8 cellular contexts compared by ENCODE assay signal in the genomic region with DNA sequence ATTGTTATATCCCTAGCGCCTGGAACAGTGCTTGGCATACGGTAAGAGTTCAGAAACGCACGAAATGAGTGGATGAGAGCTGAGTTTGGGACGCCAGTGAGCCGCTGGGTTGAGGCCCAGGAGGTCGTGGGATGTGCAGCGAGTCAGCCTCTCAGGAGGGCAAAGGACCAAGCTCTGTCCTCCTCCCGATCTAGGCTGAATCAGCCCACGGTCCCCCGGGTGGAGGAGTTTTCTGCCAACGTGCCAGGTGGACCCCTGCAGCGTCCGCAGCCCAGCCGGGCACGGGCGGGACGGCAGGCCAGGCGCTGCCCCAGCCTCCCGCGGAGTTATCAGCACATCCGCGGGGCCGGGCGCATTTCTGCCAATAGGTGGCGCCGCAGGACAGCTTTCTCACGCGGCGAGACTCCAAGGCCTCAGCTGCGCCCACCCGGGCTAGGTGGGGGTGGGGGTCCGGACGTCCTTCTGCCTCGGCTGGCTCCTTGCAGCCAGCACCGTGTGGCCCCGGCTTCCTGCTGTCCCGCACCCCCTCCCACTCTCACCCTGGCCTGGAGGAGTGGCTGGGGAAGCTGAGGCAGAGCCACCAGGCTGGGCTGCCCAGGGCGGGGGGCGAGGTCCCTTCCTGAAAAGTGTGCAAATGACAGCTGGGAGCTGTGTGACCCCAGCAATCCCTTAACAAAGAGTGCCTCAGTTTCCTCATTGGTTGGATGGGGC. TPM values are rescaled to one million over a fixed set of nuclear protein-coding genes. Genes with fewer than 3 reads are reported as not detected.
DNase-seq lines count a peak whose midpoint lies in the region; ATAC-seq and TF ChIP-seq lines count a peak whose summit lies in the region.

No MANE protein-coding gene starts in this region.

- peak overlapping the region; percentile 63 for H3K9ac ChIP-seq in mesendoderm (ENCODE audit: low read length)

- CTCF ChIA-PET in activated CD8-positive, alpha-beta T cell treated with anti-CD3 and anti-CD28 coated beads for 36 hours (lab: Charles Lee): interaction anchor here (0.6 to 6.3 kb wide), 64 partner anchors 8 to 814 kb away, joined by 3 to 94 read pairs (median 4); a partner anchor contains a TSS

- intact Hi-C loops in activated CD8-positive, alpha-beta T cell treated with anti-CD3 and anti-CD28 coated beads for 36 hours (cut with micrococcal nuclease): loop anchor here (5.0 kb wide), 2 partner anchors 37 to 378 kb away; no protein-coding TSS in a partner anchor

- ATAC-seq in activated CD8-positive, alpha-beta T cell treated with anti-CD3 and anti-CD28 coated beads for 36 hours: peak; percentile 11
- peak; percentile 12 for ATAC-seq in effector memory CD8-positive, alpha-beta T cell (replicated peaks)
- ATAC-seq in HG03378 (IDR thresholded peaks at IDR 0.05; ENCODE audit: unreplicated experiment): no peak

- H3K18ac ChIP-seq in mesendoderm (ENCODE audit: low read length): no peak overlapping the region

- H3K27me3 ChIP-seq in mesendoderm (ENCODE audit: insufficient read depth, low read length, poor library complexity): no peaks in the 10 kb centered on the region

- no peaks in the 10 kb centered on the region for H3K27me3 Mint-ChIP-seq in activated CD8-positive, alpha-beta T cell treated with anti-CD3 and anti-CD28 coated beads for 36 hours
- H3K27me3 Mint-ChIP-seq in effector memory CD8-positive, alpha-beta T cell: no peaks in the 10 kb centered on the region

- H3K36me3 Mint-ChIP-seq in activated CD8-positive, alpha-beta T cell treated with anti-CD3 and anti-CD28 coated beads for 36 hours (ENCODE audit: low read depth): peaks cover 21% of the 10 kb centered on the region
- peaks cover 22% of the 10 kb centered on the region for H3K36me3 Mint-ChIP-seq in effector memory CD8-positive, alpha-beta T cell (ENCODE audit: insufficient read depth)

- H3K4ac ChIP-seq in mesendoderm (ENCODE audit: low read depth, low read length): no peak overlapping the region

- H3K9me3 Mint-ChIP-seq in activated CD8-positive, alpha-beta T cell treated with anti-CD3 and anti-CD28 coated beads for 36 hours: no peaks in the 10 kb centered on the region
- no peaks in the 10 kb centered on the region for H3K9me3 Mint-ChIP-seq in effector memory CD8-positive, alpha-beta T cell

- DNase-seq in 8988T: peak; percentile 73
- peak; percentile 41 for DNase-seq in NCI-H460 (ENCODE audit: extremely low read depth, low read depth)
- peak; percentile 94 for DNase-seq in activated CD8-positive, alpha-beta T cell treated with anti-CD3 and anti-CD28 coated beads for 36 hours
- DNase-seq in effector memory CD8-positive, alpha-beta T cell: peak; percentile 82 to 83 (median 83)
- peak; percentile 85 for DNase-seq in mesendoderm
- DNase-seq in stimulated activated CD8-positive, alpha-beta memory T cell treated with anti-CD3 and anti-CD28 coated beads, Interleukin-4, amount 100 ng/mL, for 1 hour (ENCODE audit: low read depth in 2 of 2, low spot score in 1 of 2): peak; percentile 64 to 67

- no peak overlapping the region for H2BK15ac ChIP-seq in mesendoderm (replicated peaks; ENCODE audit: low read depth)

- no peak overlapping the region for H2BK120ac ChIP-seq in mesendoderm (ENCODE audit: low read depth, low read length)

- peaks cover 14% of the 10 kb centered on the region for H3K79me2 ChIP-seq in mesendoderm (ENCODE audit: control insufficient read depth, insufficient read depth, low read length)

- H3K79me1 ChIP-seq in mesendoderm (ENCODE audit: low read length): peaks cover 12% of the 10 kb centered on the region

- H3K4me2 ChIP-seq in mesendoderm (ENCODE audit: low read length): peak overlapping the region; percentile 31

- H3K4me3 Mint-ChIP-seq in activated CD8-positive, alpha-beta T cell treated with anti-CD3 and anti-CD28 coated beads for 36 hours: no peak overlapping the region
- peak overlapping the region in 1 of 2 donors; percentile 15 for H3K4me3 Mint-ChIP-seq in effector memory CD8-positive, alpha-beta T cell

- POLR2A ChIA-PET in activated CD8-positive, alpha-beta T cell treated with anti-CD3 and anti-CD28 coated beads for 36 hours (lab: Charles Lee): interaction anchor here (0.7 to 2.0 kb wide), 10 partner anchors 12 to 509 kb away, joined by 3 to 12 read pairs (median 4); a partner anchor contains a TSS

- peak overlapping the region; percentile 27 for H2AK5ac ChIP-seq in mesendoderm (ENCODE audit: low read length)

- H3K23ac ChIP-seq in mesendoderm (ENCODE audit: low read length): no peak overlapping the region

- peak overlapping the region; percentile 84 for H3K56ac ChIP-seq in mesendoderm (ENCODE audit: low read length)

- H3K4me1 ChIP-seq in mesendoderm (ENCODE audit: control insufficient read depth, low read depth, low read length): peaks cover 13% of the 10 kb centered on the region

- H3K4me1 Mint-ChIP-seq in activated CD8-positive, alpha-beta T cell treated with anti-CD3 and anti-CD28 coated beads for 36 hours (ENCODE audit: low read depth): peaks cover 28% of the 10 kb centered on the region
- H3K4me1 Mint-ChIP-seq in effector memory CD8-positive, alpha-beta T cell (ENCODE audit: low read depth in 2 of 2): peaks cover 26 to 29% of the 10 kb centered on the region in 2 donors

- H3K4me3 ChIP-seq in mesendoderm (ENCODE audit: low read length): no peak overlapping the region

- H3K27ac Mint-ChIP-seq in activated CD8-positive, alpha-beta T cell treated with anti-CD3 and anti-CD28 coated beads for 36 hours: no peak overlapping the region
- H3K27ac Mint-ChIP-seq in effector memory CD8-positive, alpha-beta T cell: no peak overlapping the region

- H3K27ac ChIP-seq in mesendoderm (ENCODE audit: low read depth, low read length): no peak overlapping the region

- peak; percentile 81 for TF ChIP-seq CTCF in GM12873 (IDR thresholded peaks at IDR 0.05; ENCODE audit: insufficient read depth, low read depth, low read length, missing control alignments)
- peak; percentile 97 for TF ChIP-seq CTCF in activated CD8-positive, alpha-beta T cell treated with anti-CD3 and anti-CD28 coated beads for 36 hours (IDR thresholded peaks at IDR 0.05)

- H2BK5ac ChIP-seq in mesendoderm (ENCODE audit: low read length): peak overlapping the region; percentile 32

- no peak overlapping the region for H4K8ac ChIP-seq in mesendoderm (ENCODE audit: low read depth, low read length)

- no CpG with 5 or more reads among the region's 40 CpGs for WGBS in mesendoderm (ENCODE audit: extremely low coverage, insufficient coverage, low lambda C conversion rate)

- H4K5ac ChIP-seq in mesendoderm (ENCODE audit: low read length): peak overlapping the region; percentile 44

- peaks cover 2% of the 10 kb centered on the region for H3K36me3 ChIP-seq in mesendoderm (ENCODE audit: control insufficient read depth, insufficient read depth, low read length)

RNA-seq across cellular contexts. Expression of a gene that starts 2.2 kb away (rescaled TPM):
- 80.2 and 85.8 TPM in 2 replicates for total RNA-seq in NCI-H460 (2014; rRNA removed; shearing (Covaris generic))
- polyA plus RNA-seq in NCI-H460 (2014; cell fraction: nucleus; rRNA removed): 143 and 195 TPM in 2 replicates
- 10 to 100 TPM; 68.5 to 71.7 TPM for total RNA-seq in activated CD8-positive, alpha-beta T cell treated with anti-CD3 and anti-CD28 coated beads for 36 hours
- polyA plus RNA-seq in mesendoderm (2013, experiment 1 of 2): 84.4 TPM
- polyA plus RNA-seq in mesendoderm (2013, experiment 2 of 2): 84.3 TPM

RNA-seq across cellular contexts. Expression of a gene that starts 14.4 kb away (rescaled TPM):
- total RNA-seq in NCI-H460 (2014; rRNA removed; shearing (Covaris generic)): 816 and 819 TPM in 2 replicates
- 552 and 568 TPM in 2 replicates for polyA plus RNA-seq in NCI-H460 (2014; cell fraction: nucleus; rRNA removed)
- total RNA-seq in activated CD8-positive, alpha-beta T cell treated with anti-CD3 and anti-CD28 coated beads for 36 hours: 100 to 1,000 TPM; 518 to 536 TPM
- polyA plus RNA-seq in mesendoderm (2013, experiment 1 of 2): 631 TPM
- polyA plus RNA-seq in mesendoderm (2013, experiment 2 of 2): 629 TPM

RNA-seq across cellular contexts. Expression of a gene that starts 32.7 kb away (rescaled TPM):
- total RNA-seq in NCI-H460 (2014; rRNA removed; shearing (Covaris generic)): 35.4 and 38.5 TPM in 2 replicates
- polyA plus RNA-seq in NCI-H460 (2014; cell fraction: nucleus; rRNA removed): 25.8 and 37.2 TPM in 2 replicates
- total RNA-seq in activated CD8-positive, alpha-beta T cell treated with anti-CD3 and anti-CD28 coated beads for 36 hours: 10 to 100 TPM; 48.2 to 51.1 TPM
- polyA plus RNA-seq in mesendoderm (2013, experiment 1 of 2): 28.6 TPM
- 28.4 TPM for polyA plus RNA-seq in mesendoderm (2013, experiment 2 of 2)

RNA-seq across cellular contexts. Expression of a gene that starts 35.8 kb away (rescaled TPM):
- total RNA-seq in NCI-H460 (2014; rRNA removed; shearing (Covaris generic)): 0.05 TPM in 1 of 2 replicates, not detected in the other
- 0.01 and 0.02 TPM in 2 replicates for polyA plus RNA-seq in NCI-H460 (2014; cell fraction: nucleus; rRNA removed)
- total RNA-seq in activated CD8-positive, alpha-beta T cell treated with anti-CD3 and anti-CD28 coated beads for 36 hours: under 1 TPM; 0.07 to 0.09 TPM
- polyA plus RNA-seq in mesendoderm (2013, experiment 1 of 2): 0.21 TPM
- 0.21 TPM for polyA plus RNA-seq in mesendoderm (2013, experiment 2 of 2)

Comparison
In these comparisons a context has a peak if more than half of its experiments do, and no peak if none do; other contexts are left out.
1. DNase-seq: peak in every context shown above with its lines; median percentile 94 in activated CD8-positive, alpha-beta T cell treated with anti-CD3 and anti-CD28 coated beads for 36 hours; 85 in mesendoderm; 83 in effector memory CD8-positive, alpha-beta T cell; 73 in 8988T; 66 in stimulated activated CD8-positive, alpha-beta memory T cell treated with anti-CD3 and anti-CD28 coated beads, Interleukin-4, amount 100 ng/mL, for 1 hour; 41 in NCI-H460.